In the genomic region with DNA sequence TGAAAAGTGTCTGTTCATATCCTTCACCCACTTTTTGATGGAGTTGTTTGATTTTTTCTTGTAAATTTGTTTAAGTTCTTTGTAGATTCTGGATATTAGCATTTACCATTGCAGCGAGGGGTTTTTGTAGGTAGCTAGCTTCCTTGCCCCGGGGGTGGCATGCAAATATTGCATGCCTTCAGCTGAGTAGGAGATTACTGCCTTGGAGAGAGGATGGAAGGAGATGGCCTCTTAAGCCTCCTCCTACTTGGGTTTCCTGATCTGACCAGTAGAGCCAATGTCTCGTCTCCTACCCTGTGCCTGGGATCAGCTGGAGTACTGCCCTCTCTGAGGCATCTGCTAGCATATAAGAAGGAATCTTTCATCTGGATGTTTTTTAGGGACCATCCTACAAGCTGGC, we compare ENCODE assay signal across 18 cellular contexts.
DNase-seq lines count a peak whose midpoint lies in the region; ATAC-seq, FAIRE-seq and TF ChIP-seq lines count a peak whose summit lies in the region.
"Had no signal": no experiment of that assay in that cellular context is flagged by ENCODE, and none has a peak within 500 bp of the region (broad histone marks: within the 10 kb centered on the region; RNA-seq: fewer than 3 reads in every experiment).

No MANE protein-coding gene starts in this region.

- no peaks in the 10 kb centered on the region for H3K79me2 ChIP-seq in SK-N-SH (ENCODE audit: insufficient read depth)

- no peak overlapping the region for H2AFZ ChIP-seq in SK-N-SH (ENCODE audit: low read depth)
- H2AFZ ChIP-seq: GM23248 had no signal

- no peak for TF ChIP-seq CTCF in natural killer cell (IDR thresholded peaks at IDR 0.05)
- no peak for TF ChIP-seq CTCF in SK-N-SH (IDR thresholded peaks at IDR 0.05)

- peak overlapping the region; percentile 19 for H3K4me3 Mint-ChIP-seq in natural killer cell treated with Interleukin-12 subunit alpha and Interleukin-12 subunit beta and Interleukin-15 and Interleukin-18, amount 100 ng/mL, for 72 hours
- no peak overlapping the region for H3K4me3 Mint-ChIP-seq in natural killer cell
- H3K4me3 Mint-ChIP-seq in activated T-helper 1 cell treated with anti-CD3 and anti-CD28 coated beads, Interleukin-12 subunit alpha, Interleukin-12 subunit beta, Interleukin-2, Interleukin-4 antibody, amounts not matched to agents 30 ng/mL and 10 ng/mL and 1 ng/mL, durations not matched to agents 14 hours and 24 hours and 36 hours: no peak overlapping the region
- H3K4me3 Mint-ChIP-seq: B cell; CD4-positive, alpha-beta memory T cell had no signal

- no peaks in the 10 kb centered on the region for H3F3A ChIP-seq in SK-N-SH (replicated peaks; ENCODE audit: insufficient read depth)

- no peak overlapping the region for H3K27ac ChIP-seq in SK-N-SH (ENCODE audit: low read depth in 2 of 2, low read length in 1 of 2)
- H3K27ac ChIP-seq: GM23248 had no signal

- H3K27ac Mint-ChIP-seq in natural killer cell treated with Interleukin-12 subunit alpha and Interleukin-12 subunit beta and Interleukin-15 and Interleukin-18, amount 100 ng/mL, for 72 hours: peak overlapping the region; percentile 48 to 99
- H3K27ac Mint-ChIP-seq in natural killer cell: no peak overlapping the region
- H3K27ac Mint-ChIP-seq in activated T-helper 1 cell treated with anti-CD3 and anti-CD28 coated beads, Interleukin-12 subunit alpha, Interleukin-12 subunit beta, Interleukin-2, Interleukin-4 antibody, amounts not matched to agents 30 ng/mL and 10 ng/mL and 1 ng/mL, durations not matched to agents 14 hours and 24 hours and 36 hours: peak overlapping the region; percentile 43
- H3K27ac Mint-ChIP-seq: B cell had no signal

- POLR2A ChIA-PET in SK-N-SH (lab: Yijun Ruan, JAX): no interaction called here

- no peak for TF ChIP-seq EP300 in SK-N-SH (IDR thresholded peaks at IDR 0.05; ENCODE audit: borderline replicate concordance in 1 of 2, low read depth in 1 of 2, low read length in 1 of 2)

- H3K27me3 Mint-ChIP-seq in natural killer cell treated with Interleukin-12 subunit alpha and Interleukin-12 subunit beta and Interleukin-15 and Interleukin-18, amount 100 ng/mL, for 72 hours: no peaks in the 10 kb centered on the region
- no peaks in the 10 kb centered on the region for H3K27me3 Mint-ChIP-seq in natural killer cell (ENCODE audit: low read depth in 2 of 2)
- no peaks in the 10 kb centered on the region for H3K27me3 Mint-ChIP-seq in activated T-helper 1 cell treated with anti-CD3 and anti-CD28 coated beads, Interleukin-12 subunit alpha, Interleukin-12 subunit beta, Interleukin-2, Interleukin-4 antibody, amounts not matched to agents 30 ng/mL and 10 ng/mL and 1 ng/mL, durations not matched to agents 14 hours and 24 hours and 36 hours (ENCODE audit: insufficient read depth)
- H3K27me3 Mint-ChIP-seq: B cell; CD4-positive, alpha-beta memory T cell had no signal

- no peak overlapping the region for H3K4me2 ChIP-seq in SK-N-SH

- no peaks in the 10 kb centered on the region for H4K20me1 ChIP-seq in SK-N-SH (ENCODE audit: insufficient read depth)

- no peaks in the 10 kb centered on the region for H3K9me2 ChIP-seq in SK-N-SH

- FAIRE-seq in GM19239 (lab: Jason Lieb, UNC): peak; percentile 75

- no peak overlapping the region for H3K9ac ChIP-seq in SK-N-SH
- H3K9ac ChIP-seq: GM23248 had no signal

- H3K4me1 Mint-ChIP-seq in natural killer cell treated with Interleukin-12 subunit alpha and Interleukin-12 subunit beta and Interleukin-15 and Interleukin-18, amount 100 ng/mL, for 72 hours (ENCODE audit: low read depth in 2 of 2): peaks cover 67 to 77% of the 10 kb centered on the region in 2 donors
- H3K4me1 Mint-ChIP-seq in natural killer cell: peaks cover 12 to 14% of the 10 kb centered on the region in 2 donors
- peaks cover 87% of the 10 kb centered on the region for H3K4me1 Mint-ChIP-seq in activated T-helper 1 cell treated with anti-CD3 and anti-CD28 coated beads, Interleukin-12 subunit alpha, Interleukin-12 subunit beta, Interleukin-2, Interleukin-4 antibody, amounts not matched to agents 30 ng/mL and 10 ng/mL and 1 ng/mL, durations not matched to agents 14 hours and 24 hours and 36 hours (ENCODE audit: low read depth)

- no peaks in the 10 kb centered on the region for H3K4me1 ChIP-seq in SK-N-SH (ENCODE audit: control insufficient read depth in 1 of 2, insufficient read depth in 2 of 2, low read depth in 1 of 2, low read length in 1 of 2)

- H3K4me3 ChIP-seq in SK-N-SH (ENCODE audit: low read depth in 2 of 2, low read length in 1 of 2): no peak overlapping the region
- H3K4me3 ChIP-seq: GM23248 had no signal

- H3K36me3 Mint-ChIP-seq in natural killer cell treated with Interleukin-12 subunit alpha and Interleukin-12 subunit beta and Interleukin-15 and Interleukin-18, amount 100 ng/mL, for 72 hours: no peaks in the 10 kb centered on the region
- H3K36me3 Mint-ChIP-seq in natural killer cell: no peaks in the 10 kb centered on the region
- peaks cover 5% of the 10 kb centered on the region for H3K36me3 Mint-ChIP-seq in activated T-helper 1 cell treated with anti-CD3 and anti-CD28 coated beads, Interleukin-12 subunit alpha, Interleukin-12 subunit beta, Interleukin-2, Interleukin-4 antibody, amounts not matched to agents 30 ng/mL and 10 ng/mL and 1 ng/mL, durations not matched to agents 14 hours and 24 hours and 36 hours (ENCODE audit: low read depth)

- peak; percentile 12 for DNase-seq in natural killer cell treated with Interleukin-12 subunit alpha and Interleukin-12 subunit beta and Interleukin-15 and Interleukin-18, amount 100 ng/mL, for 72 hours (ENCODE audit: low spot score)
- DNase-seq in natural killer cell: no peak
- no peak for DNase-seq in GM19239 (ENCODE audit: insufficient read length, low spot score)
- DNase-seq in activated T-helper 1 cell treated with anti-CD3 and anti-CD28 coated beads, Interleukin-12 subunit alpha, Interleukin-12 subunit beta, Interleukin-2, Interleukin-4 antibody, amounts not matched to agents 30 ng/mL and 10 ng/mL and 1 ng/mL, durations not matched to agents 14 hours and 24 hours and 36 hours (ENCODE audit: low spot score): no peak
- DNase-seq in SK-N-SH: no peak
- DNase-seq: Calu3; CD4-positive, alpha-beta memory T cell; DMS53; GM23248; KBM-7; NCI-H1048; NCI-H1436 treated with DMSO at 0.1 percent for 48 hours; NCI-H2029 treated with DMSO at 0.1 percent for 48 hours; NCI-H774 had no signal

- H3K36me3 ChIP-seq in SK-N-SH (replicated peaks in 1 of 2; ENCODE audit: control insufficient read depth in 1 of 2, insufficient read depth in 2 of 2, low read length in 1 of 2): no peaks in the 10 kb centered on the region

- H3K9me3 ChIP-seq in SK-N-SH: no peaks in the 10 kb centered on the region

- no peak for ATAC-seq in natural killer cell treated with Interleukin-12 subunit alpha and Interleukin-12 subunit beta and Interleukin-15 and Interleukin-18, amount 100 ng/mL, for 72 hours
- ATAC-seq in natural killer cell (no peak), HG03457 (IDR thresholded peaks at IDR 0.05; ENCODE audit: unreplicated experiment) (no peak)
- ATAC-seq in activated CD4-positive, CD25-positive, alpha-beta regulatory T cell treated with anti-CD3 and anti-CD28 coated beads, Interleukin-2, amount 50 U/mL, for 24 hours: no peak
- ATAC-seq: HCT116 had no signal

- 1% methylated on average over 3 of the region's 3 CpGs for WGBS in SK-N-SH (ENCODE audit: low lambda C conversion rate)

- no peak for TF ChIP-seq RAD21 in SK-N-SH (IDR thresholded peaks at IDR 0.05; ENCODE audit: low read length)

- CTCF ChIA-PET in SK-N-SH (lab: Yijun Ruan, JAX): no interaction called here

- intact Hi-C loops in natural killer cell (cut with micrococcal nuclease): no loop called here
- intact Hi-C loops in activated T-helper 1 cell treated with anti-CD3 and anti-CD28 coated beads, Interleukin-12 subunit alpha, Interleukin-12 subunit beta, Interleukin-2, Interleukin-4 antibody, amounts not matched to agents 30 ng/mL and 10 ng/mL and 1 ng/mL, durations not matched to agents 14 hours and 24 hours and 36 hours (cut with micrococcal nuclease): loop anchor here (5.0 kb wide), 1 partner anchor 78 kb away; no protein-coding TSS in a partner anchor

- peaks cover 37% of the 10 kb centered on the region; the same call in 1 of the 2 replicates for H3K27me3 ChIP-seq in SK-N-SH (ENCODE audit: insufficient read depth)

- H3K9me3 Mint-ChIP-seq in natural killer cell treated with Interleukin-12 subunit alpha and Interleukin-12 subunit beta and Interleukin-15 and Interleukin-18, amount 100 ng/mL, for 72 hours: no peaks in the 10 kb centered on the region
- H3K9me3 Mint-ChIP-seq in natural killer cell: no peaks in the 10 kb centered on the region
- H3K9me3 Mint-ChIP-seq in activated T-helper 1 cell treated with anti-CD3 and anti-CD28 coated beads, Interleukin-12 subunit alpha, Interleukin-12 subunit beta, Interleukin-2, Interleukin-4 antibody, amounts not matched to agents 30 ng/mL and 10 ng/mL and 1 ng/mL, durations not matched to agents 14 hours and 24 hours and 36 hours: peaks cover 8% of the 10 kb centered on the region
- H3K9me3 Mint-ChIP-seq: CD4-positive, alpha-beta memory T cell had no signal

TF ChIP-seq in SK-N-SH, 30 proteins besides CTCF, POLR2A, EP300 and RAD21 (continues in another document):
- TF ChIP-seq EZH2phosphoT487 (IDR thresholded peaks at IDR 0.05; ENCODE audit: borderline replicate concordance, low read depth) (no peak), ELF1 (IDR thresholded peaks at IDR 0.05) (no peak), MXI1 (IDR thresholded peaks at IDR 0.05; ENCODE audit: low read depth, low read length) (no peak), MEF2A (IDR thresholded peaks at IDR 0.05; ENCODE audit: borderline replicate concordance, low read depth) (no peak), RFX5 (IDR thresholded peaks at IDR 0.05; ENCODE audit: low read length) (no peak), GATA2 (CRISPR knock-in tag; IDR thresholded peaks at IDR 0.05) (no peak)
- TF ChIP-seq, protein P1, sequence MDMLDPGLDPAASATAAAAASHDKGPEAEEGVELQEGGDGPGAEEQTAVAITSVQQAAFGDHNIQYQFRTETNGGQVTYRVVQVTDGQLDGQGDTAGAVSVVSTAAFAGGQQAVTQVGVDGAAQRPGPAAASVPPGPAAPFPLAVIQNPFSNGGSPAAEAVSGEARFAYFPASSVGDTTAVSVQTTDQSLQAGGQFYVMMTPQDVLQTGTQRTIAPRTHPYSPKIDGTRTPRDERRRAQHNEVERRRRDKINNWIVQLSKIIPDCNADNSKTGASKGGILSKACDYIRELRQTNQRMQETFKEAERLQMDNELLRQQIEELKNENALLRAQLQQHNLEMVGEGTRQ (IDR thresholded peaks at IDR 0.05; ENCODE audit: borderline replicate concordance, low read depth, low read length): no peak
- TF ChIP-seq, protein P2, sequence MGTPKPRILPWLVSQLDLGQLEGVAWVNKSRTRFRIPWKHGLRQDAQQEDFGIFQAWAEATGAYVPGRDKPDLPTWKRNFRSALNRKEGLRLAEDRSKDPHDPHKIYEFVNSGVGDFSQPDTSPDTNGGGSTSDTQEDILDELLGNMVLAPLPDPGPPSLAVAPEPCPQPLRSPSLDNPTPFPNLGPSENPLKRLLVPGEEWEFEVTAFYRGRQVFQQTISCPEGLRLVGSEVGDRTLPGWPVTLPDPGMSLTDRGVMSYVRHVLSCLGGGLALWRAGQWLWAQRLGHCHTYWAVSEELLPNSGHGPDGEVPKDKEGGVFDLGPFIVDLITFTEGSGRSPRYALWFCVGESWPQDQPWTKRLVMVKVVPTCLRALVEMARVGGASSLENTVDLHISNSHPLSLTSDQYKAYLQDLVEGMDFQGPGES (IDR thresholded peaks at IDR 0.05; ENCODE audit: low read depth, low read length): no peak

Comparison
In these comparisons a context has a peak if more than half of its experiments do, and no peak if none do; other contexts are left out.
1. H3K27ac Mint-ChIP-seq: peak in natural killer cell treated with Interleukin-12 subunit alpha and Interleukin-12 subunit beta and Interleukin-15 and Interleukin-18, amount 100 ng/mL, for 72 hours (2 of 2) and activated T-helper 1 cell treated with anti-CD3 and anti-CD28 coated beads, Interleukin-12 subunit alpha, Interleukin-12 subunit beta, Interleukin-2, Interleukin-4 antibody, amounts not matched to agents 30 ng/mL and 10 ng/mL and 1 ng/mL, durations not matched to agents 14 hours and 24 hours and 36 hours (single experiment); none in natural killer cell (0 of 2).